8 cellular contexts compared by ENCODE assay signal in genomic region chr19:47274071-47274890, GRCh38.
DNase-seq lines count a peak whose midpoint lies in the region; ATAC-seq lines count a peak whose summit lies in the region.

Gene INAFM1, plus strand, starts transcription at chr19:47274885. Its CDS starts 35 bp downstream, at chr19:47274920.

- DNase-seq in AG08395 (ENCODE audit: low spot score): peak; percentile 93
- peak; percentile 52 for DNase-seq in NCI-H510A (lab: John Stamatoyannopoulos, UW)
- peak; percentile 100 for DNase-seq in activated CD4-positive, CD25-positive, alpha-beta regulatory T cell treated with anti-CD3 and anti-CD28 coated beads, Interleukin-2, amount 50 U/mL, for 72 hours
- peak; percentile 93 for DNase-seq in cerebellar cortex (ENCODE audit: low spot score)
- peak; percentile 95 for DNase-seq in kidney tubule cell (ENCODE audit: low spot score)
- peak; percentile 100 for DNase-seq in stimulated activated CD4-positive, alpha-beta T cell treated with anti-CD3 and anti-CD28 coated beads, Interleukin-15, amount 100 ng/mL, for 48 hours (ENCODE audit: low read depth in 2 of 2)

- ATAC-seq in GM19023 (IDR thresholded peaks at IDR 0.05; ENCODE audit: unreplicated experiment) (peak; percentile 67), HG03354 (IDR thresholded peaks at IDR 0.05; ENCODE audit: poor library complexity, severe bottlenecking, unreplicated experiment) (peak; percentile 66)

Comparison
In these comparisons a context has a peak if more than half of its experiments do, and no peak if none do; other contexts are left out.
1. Peak in every context shown above with its lines: DNase-seq and ATAC-seq.